In genomic region chr7:87391020-87391701, GRCh38 we compare ENCODE assay signal across 1 cellular context.
TF ChIP-seq lines count a peak whose summit lies in the region.

No MANE protein-coding gene starts in this region.

TF ChIP-seq in K562, 482 proteins besides CTCF, POLR2A, EP300 and RAD21 (continued from another document and continues in another):
- TF ChIP-seq, protein P1, sequence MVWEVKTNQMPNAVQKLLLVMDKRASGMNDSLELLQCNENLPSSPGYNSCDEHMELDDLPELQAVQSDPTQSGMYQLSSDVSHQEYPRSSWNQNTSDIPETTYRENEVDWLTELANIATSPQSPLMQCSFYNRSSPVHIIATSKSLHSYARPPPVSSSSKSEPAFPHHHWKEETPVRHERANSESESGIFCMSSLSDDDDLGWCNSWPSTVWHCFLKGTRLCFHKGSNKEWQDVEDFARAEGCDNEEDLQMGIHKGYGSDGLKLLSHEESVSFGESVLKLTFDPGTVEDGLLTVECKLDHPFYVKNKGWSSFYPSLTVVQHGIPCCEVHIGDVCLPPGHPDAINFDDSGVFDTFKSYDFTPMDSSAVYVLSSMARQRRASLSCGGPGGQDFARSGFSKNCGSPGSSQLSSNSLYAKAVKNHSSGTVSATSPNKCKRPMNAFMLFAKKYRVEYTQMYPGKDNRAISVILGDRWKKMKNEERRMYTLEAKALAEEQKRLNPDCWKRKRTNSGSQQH (CRISPR knock-in tag; IDR thresholded peaks at IDR 0.05) = no peak
- no peak for TF ChIP-seq ZNF3 (CRISPR knock-in tag; IDR thresholded peaks at IDR 0.05)
- no peak for TF ChIP-seq PREB (CRISPR knock-in tag; IDR thresholded peaks at IDR 0.05)
- no peak for TF ChIP-seq ATF1 (CRISPR knock-in tag; IDR thresholded peaks at IDR 0.05)
- peak; percentile 66 for TF ChIP-seq ATF1 (tag; IDR thresholded peaks at IDR 0.05)
- TF ChIP-seq POLR2AphosphoS5 (IDR thresholded peaks at IDR 0.05; ENCODE audit: control insufficient read depth, insufficient read depth, low read depth, low read length) = no peak
- no peak for TF ChIP-seq SAFB2 (IDR thresholded peaks at IDR 0.05; ENCODE audit: borderline replicate concordance, low read depth, low read length, severe bottlenecking)
- TF ChIP-seq ID3 (CRISPR knock-in tag; IDR thresholded peaks at IDR 0.05) = no peak
- no peak for TF ChIP-seq ID3 (tag; IDR thresholded peaks at IDR 0.05)
- no peak for TF ChIP-seq NUFIP1 (IDR thresholded peaks at IDR 0.05; ENCODE audit: partially characterized antibody)
- TF ChIP-seq E4F1 (CRISPR knock-in tag; IDR thresholded peaks at IDR 0.05; ENCODE audit: borderline replicate concordance) = no peak
- TF ChIP-seq, protein P2, sequence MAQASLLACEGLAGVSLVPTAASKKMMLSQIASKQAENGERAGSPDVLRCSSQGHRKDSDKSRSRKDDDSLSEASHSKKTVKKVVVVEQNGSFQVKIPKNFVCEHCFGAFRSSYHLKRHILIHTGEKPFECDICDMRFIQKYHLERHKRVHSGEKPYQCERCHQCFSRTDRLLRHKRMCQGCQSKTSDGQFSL (CRISPR knock-in tag; IDR thresholded peaks at IDR 0.05) = no peak
- TF ChIP-seq, protein P2 (tag; IDR thresholded peaks at IDR 0.05) = no peak
- TF ChIP-seq ZNF696 (CRISPR knock-in tag; conservative IDR thresholded peaks at IDR 0.05) = no peak
- TF ChIP-seq ZNF224 (CRISPR knock-in tag; IDR thresholded peaks at IDR 0.05) = no peak
- TF ChIP-seq HDAC3 (IDR thresholded peaks at IDR 0.05; ENCODE audit: borderline replicate concordance, partially characterized antibody) = no peak
- no peak for TF ChIP-seq ZNF384 (IDR thresholded peaks at IDR 0.05; ENCODE audit: low read depth, low read length)
- TF ChIP-seq ZNF717 (CRISPR knock-in tag; IDR thresholded peaks at IDR 0.05) = no peak
- no peak for TF ChIP-seq ASH1L (IDR thresholded peaks at IDR 0.05; ENCODE audit: borderline replicate concordance, low read depth, partially characterized antibody)
- TF ChIP-seq, protein P3, sequence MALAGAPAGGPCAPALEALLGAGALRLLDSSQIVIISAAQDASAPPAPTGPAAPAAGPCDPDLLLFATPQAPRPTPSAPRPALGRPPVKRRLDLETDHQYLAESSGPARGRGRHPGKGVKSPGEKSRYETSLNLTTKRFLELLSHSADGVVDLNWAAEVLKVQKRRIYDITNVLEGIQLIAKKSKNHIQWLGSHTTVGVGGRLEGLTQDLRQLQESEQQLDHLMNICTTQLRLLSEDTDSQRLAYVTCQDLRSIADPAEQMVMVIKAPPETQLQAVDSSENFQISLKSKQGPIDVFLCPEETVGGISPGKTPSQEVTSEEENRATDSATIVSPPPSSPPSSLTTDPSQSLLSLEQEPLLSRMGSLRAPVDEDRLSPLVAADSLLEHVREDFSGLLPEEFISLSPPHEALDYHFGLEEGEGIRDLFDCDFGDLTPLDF (CRISPR knock-in tag; IDR thresholded peaks at IDR 0.05) = no peak
- TF ChIP-seq PTRF (tag; IDR thresholded peaks at IDR 0.05) = no peak
- TF ChIP-seq NR4A1 (CRISPR knock-in tag; IDR thresholded peaks at IDR 0.05) = no peak
- TF ChIP-seq NR4A1 (tag; IDR thresholded peaks at IDR 0.05) = peak; percentile 89
- no peak for TF ChIP-seq E2F3 (CRISPR knock-in tag; IDR thresholded peaks at IDR 0.05)
- TF ChIP-seq ZNF143 (CRISPR knock-in tag; IDR thresholded peaks at IDR 0.05) = no peak
- no peak for TF ChIP-seq POLR2AphosphoS2 (IDR thresholded peaks at IDR 0.05; ENCODE audit: low read length)
- no peak for TF ChIP-seq PHB2 (IDR thresholded peaks at IDR 0.05; ENCODE audit: low read depth)
- TF ChIP-seq CHCHD3 (CRISPR knock-in tag; IDR thresholded peaks at IDR 0.05) = no peak
- TF ChIP-seq ZNF263 (CRISPR knock-in tag; IDR thresholded peaks at IDR 0.05; ENCODE audit: borderline replicate concordance) = no peak
- TF ChIP-seq, protein P4, sequence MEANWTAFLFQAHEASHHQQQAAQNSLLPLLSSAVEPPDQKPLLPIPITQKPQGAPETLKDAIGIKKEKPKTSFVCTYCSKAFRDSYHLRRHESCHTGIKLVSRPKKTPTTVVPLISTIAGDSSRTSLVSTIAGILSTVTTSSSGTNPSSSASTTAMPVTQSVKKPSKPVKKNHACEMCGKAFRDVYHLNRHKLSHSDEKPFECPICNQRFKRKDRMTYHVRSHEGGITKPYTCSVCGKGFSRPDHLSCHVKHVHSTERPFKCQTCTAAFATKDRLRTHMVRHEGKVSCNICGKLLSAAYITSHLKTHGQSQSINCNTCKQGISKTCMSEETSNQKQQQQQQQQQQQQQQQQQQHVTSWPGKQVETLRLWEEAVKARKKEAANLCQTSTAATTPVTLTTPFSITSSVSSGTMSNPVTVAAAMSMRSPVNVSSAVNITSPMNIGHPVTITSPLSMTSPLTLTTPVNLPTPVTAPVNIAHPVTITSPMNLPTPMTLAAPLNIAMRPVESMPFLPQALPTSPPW (CRISPR knock-in tag; IDR thresholded peaks at IDR 0.05) = no peak; the same call in 1 of the 2 replicates
- TF ChIP-seq NCOR1 (IDR thresholded peaks at IDR 0.05) = no peak
- TF ChIP-seq TRIM28 (IDR thresholded peaks at IDR 0.05) = 0 out of 2 replicates have a peak, but pooled peaks have one; percentile 8
- no peak for TF ChIP-seq RBM17 (IDR thresholded peaks at IDR 0.05; ENCODE audit: borderline replicate concordance, low read depth, low read length)
- TF ChIP-seq KHSRP (IDR thresholded peaks at IDR 0.05) = no peak
- no peak for TF ChIP-seq PRPF4 (IDR thresholded peaks at IDR 0.05; ENCODE audit: insufficient read depth, low read depth, low read length, poor library complexity, severe bottlenecking)
- TF ChIP-seq ESRRA (IDR thresholded peaks at IDR 0.05; ENCODE audit: borderline replicate concordance, low read depth) = no peak
- no peak for TF ChIP-seq RBM14 (IDR thresholded peaks at IDR 0.05; ENCODE audit: borderline replicate concordance, insufficient read depth, low read depth, low read length)
- TF ChIP-seq EP400 (IDR thresholded peaks at IDR 0.05) = peak; percentile 38
- no peak for TF ChIP-seq TOE1 (IDR thresholded peaks at IDR 0.05; ENCODE audit: borderline replicate concordance)
- no peak for TF ChIP-seq TOE1 (CRISPR knock-in tag; IDR thresholded peaks at IDR 0.05; ENCODE audit: borderline replicate concordance, low read depth)
- TF ChIP-seq, protein P5, sequence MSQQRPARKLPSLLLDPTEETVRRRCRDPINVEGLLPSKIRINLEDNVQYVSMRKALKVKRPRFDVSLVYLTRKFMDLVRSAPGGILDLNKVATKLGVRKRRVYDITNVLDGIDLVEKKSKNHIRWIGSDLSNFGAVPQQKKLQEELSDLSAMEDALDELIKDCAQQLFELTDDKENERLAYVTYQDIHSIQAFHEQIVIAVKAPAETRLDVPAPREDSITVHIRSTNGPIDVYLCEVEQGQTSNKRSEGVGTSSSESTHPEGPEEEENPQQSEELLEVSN (IDR thresholded peaks at IDR 0.05; ENCODE audit: borderline replicate concordance in 1 of 2, extremely low read depth in 1 of 2, insufficient read depth in 1 of 2, insufficient read length in 1 of 2, low read depth in 1 of 2, low read length in 1 of 2, poor library complexity in 1 of 2, severe bottlenecking in 1 of 2) = no peak
- TF ChIP-seq BHLHE40 (IDR thresholded peaks at IDR 0.05; ENCODE audit: low read length) = no peak
- TF ChIP-seq POLR3A (IDR thresholded peaks at IDR 0.05; ENCODE audit: borderline replicate concordance, extremely low read depth, insufficient read depth, insufficient read length) = no peak
- TF ChIP-seq ZBTB9 (CRISPR knock-in tag; IDR thresholded peaks at IDR 0.05) = peak; percentile 68; the same call in 1 of the 2 replicates
- TF ChIP-seq HNRNPK (IDR thresholded peaks at IDR 0.05; ENCODE audit: low read depth, low read length, poor library complexity, severe bottlenecking) = no peak
- no peak for TF ChIP-seq ZNF77 (CRISPR knock-in tag; IDR thresholded peaks at IDR 0.05)
- TF ChIP-seq EZH2 (IDR thresholded peaks at IDR 0.05; ENCODE audit: borderline replicate concordance, low read depth, low read length) = no peak
- TF ChIP-seq NCOA1 (IDR thresholded peaks at IDR 0.05; ENCODE audit: low read depth) = no peak
- TF ChIP-seq, protein P6, sequence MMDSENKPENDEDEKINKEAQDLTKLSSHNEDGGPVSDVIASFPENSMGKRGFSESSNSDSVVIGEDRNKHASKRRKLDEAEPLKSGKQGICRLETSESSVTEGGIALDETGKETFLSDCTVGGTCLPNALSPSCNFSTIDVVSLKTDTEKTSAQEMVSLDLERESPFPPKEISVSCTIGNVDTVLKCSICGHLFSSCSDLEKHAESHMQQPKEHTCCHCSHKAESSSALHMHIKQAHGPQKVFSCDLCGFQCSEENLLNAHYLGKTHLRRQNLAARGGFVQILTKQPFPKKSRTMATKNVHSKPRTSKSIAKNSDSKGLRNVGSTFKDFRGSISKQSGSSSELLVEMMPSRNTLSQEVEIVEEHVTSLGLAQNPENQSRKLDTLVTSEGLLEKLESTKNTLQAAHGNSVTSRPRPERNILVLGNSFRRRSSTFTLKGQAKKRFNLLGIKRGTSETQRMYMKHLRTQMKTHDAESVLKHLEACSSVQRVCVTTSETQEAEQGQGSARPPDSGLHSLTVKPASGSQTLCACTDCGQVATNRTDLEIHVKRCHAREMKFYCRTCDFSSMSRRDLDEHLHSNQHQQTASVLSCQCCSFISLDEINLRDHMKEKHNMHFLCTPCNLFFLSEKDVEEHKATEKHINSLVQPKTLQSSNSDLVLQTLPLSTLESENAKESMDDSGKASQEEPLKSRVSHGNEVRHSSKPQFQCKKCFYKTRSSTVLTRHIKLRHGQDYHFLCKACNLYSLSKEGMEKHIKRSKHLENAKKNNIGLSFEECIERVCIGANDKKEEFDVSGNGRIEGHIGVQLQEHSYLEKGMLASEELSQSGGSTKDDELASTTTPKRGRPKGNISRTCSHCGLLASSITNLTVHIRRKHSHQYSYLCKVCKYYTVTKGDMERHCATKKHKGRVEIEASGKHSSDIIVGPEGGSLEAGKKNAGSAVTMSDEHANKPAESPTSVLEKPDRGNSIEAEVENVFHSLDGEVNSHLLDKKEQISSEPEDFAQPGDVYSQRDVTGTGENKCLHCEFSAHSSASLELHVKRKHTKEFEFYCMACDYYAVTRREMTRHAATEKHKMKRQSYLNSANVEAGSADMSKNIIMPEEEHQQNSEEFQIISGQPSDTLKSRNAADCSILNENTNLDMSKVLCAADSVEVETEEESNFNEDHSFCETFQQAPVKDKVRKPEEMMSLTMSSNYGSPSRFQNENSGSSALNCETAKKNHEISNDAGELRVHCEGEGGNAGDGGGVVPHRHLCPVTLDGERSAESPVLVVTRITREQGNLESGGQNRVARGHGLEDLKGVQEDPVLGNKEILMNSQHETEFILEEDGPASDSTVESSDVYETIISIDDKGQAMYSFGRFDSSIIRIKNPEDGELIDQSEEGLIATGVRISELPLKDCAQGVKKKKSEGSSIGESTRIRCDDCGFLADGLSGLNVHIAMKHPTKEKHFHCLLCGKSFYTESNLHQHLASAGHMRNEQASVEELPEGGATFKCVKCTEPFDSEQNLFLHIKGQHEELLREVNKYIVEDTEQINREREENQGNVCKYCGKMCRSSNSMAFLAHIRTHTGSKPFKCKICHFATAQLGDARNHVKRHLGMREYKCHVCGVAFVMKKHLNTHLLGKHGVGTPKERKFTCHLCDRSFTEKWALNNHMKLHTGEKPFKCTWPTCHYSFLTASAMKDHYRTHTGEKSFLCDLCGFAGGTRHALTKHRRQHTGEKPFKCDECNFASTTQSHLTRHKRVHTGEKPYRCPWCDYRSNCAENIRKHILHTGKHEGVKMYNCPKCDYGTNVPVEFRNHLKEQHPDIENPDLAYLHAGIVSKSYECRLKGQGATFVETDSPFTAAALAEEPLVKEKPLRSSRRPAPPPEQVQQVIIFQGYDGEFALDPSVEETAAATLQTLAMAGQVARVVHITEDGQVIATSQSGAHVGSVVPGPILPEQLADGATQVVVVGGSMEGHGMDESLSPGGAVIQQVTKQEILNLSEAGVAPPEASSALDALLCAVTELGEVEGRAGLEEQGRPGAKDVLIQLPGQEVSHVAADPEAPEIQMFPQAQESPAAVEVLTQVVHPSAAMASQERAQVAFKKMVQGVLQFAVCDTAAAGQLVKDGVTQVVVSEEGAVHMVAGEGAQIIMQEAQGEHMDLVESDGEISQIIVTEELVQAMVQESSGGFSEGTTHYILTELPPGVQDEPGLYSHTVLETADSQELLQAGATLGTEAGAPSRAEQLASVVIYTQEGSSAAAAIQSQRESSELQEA (IDR thresholded peaks at IDR 0.05; ENCODE audit: low read depth) = no peak
